In genomic region chr6:111844376-111844775, GRCh38 we compare ENCODE assay signal across 9 cellular contexts. TPM values are rescaled to one million over a fixed set of nuclear protein-coding genes. Genes with fewer than 3 reads are reported as not detected.
DNase-seq lines count a peak whose midpoint lies in the region; ATAC-seq, FAIRE-seq and TF ChIP-seq lines count a peak whose summit lies in the region.
"Had no signal": no experiment of that assay in that cellular context is flagged by ENCODE, and none has a peak within 500 bp of the region (broad histone marks: within the 10 kb centered on the region; RNA-seq: fewer than 3 reads in every experiment).

No MANE protein-coding gene starts in this region.

- no peak overlapping the region for H4K91ac ChIP-seq in H1 (replicated peaks; ENCODE audit: insufficient read length, low read length)

- H3K79me1 ChIP-seq in H1 (ENCODE audit: low read depth, low read length), result peaks cover 12% of the 10 kb centered on the region; the same call in 1 of the 2 replicates

- no peak overlapping the region for H3K23ac ChIP-seq in H1 (ENCODE audit: insufficient read length)

- no peak overlapping the region for H2BK12ac ChIP-seq in H1 (ENCODE audit: low read depth, low read length)

- H2AK5ac ChIP-seq in H1 (ENCODE audit: low read depth, low read length), result no peak overlapping the region

- ATAC-seq in GM19455 (IDR thresholded peaks at IDR 0.05; ENCODE audit: unreplicated experiment) (peak; percentile 68), HG03432 (IDR thresholded peaks at IDR 0.05; ENCODE audit: unreplicated experiment) (peak; percentile 52)

- peaks cover 0 to 36% of the 10 kb centered on the region in 2 experiments; a peak in 2 of 4 replicates for H3K79me2 ChIP-seq in H1 (ENCODE audit: control insufficient read depth in 1 of 2, insufficient read depth in 2 of 2, low read length in 2 of 2)

- H3K36me3 ChIP-seq in H1 (ENCODE audit: control insufficient read depth in 2 of 4, insufficient read depth in 4 of 4, low read length in 3 of 4), result no peaks in the 10 kb centered on the region

- H3K36me3 Mint-ChIP-seq in MCF 10A (ENCODE audit: insufficient read depth, unreplicated experiment), result no peaks in the 10 kb centered on the region

- H2BK15ac ChIP-seq in H1 (ENCODE audit: low read length), result no peak overlapping the region

- H2AFZ ChIP-seq in H1 (ENCODE audit: low read length), result no peak overlapping the region

- H3K4me2 ChIP-seq in H1 (ENCODE audit: insufficient read depth in 1 of 2, low read depth in 2 of 2, low read length in 2 of 2), result peak overlapping the region in 1 of 2 experiments; percentile 12; a peak in 3 of 4 replicates

- no peaks in the 10 kb centered on the region for H3K27me3 Mint-ChIP-seq in MCF 10A (ENCODE audit: insufficient read depth, unreplicated experiment)

- FAIRE-seq in H1 (lab: Jason Lieb, UNC) (no peak), H54 (lab: Jason Lieb, UNC) (no peak)

- no peak for TF ChIP-seq POLR2A in H1 (IDR thresholded peaks at IDR 0.05; ENCODE audit: control extremely low read depth in 1 of 2, low read depth in 2 of 2, low read length in 2 of 2)
- TF ChIP-seq POLR2A in H54 (IDR thresholded peaks at IDR 0.05; ENCODE audit: low read depth, low read length), result no peak

- BruUV-seq in MCF 10A (replicated peaks; lab: Mats Ljungman, UMichigan), result no TSS peak

- no peak overlapping the region for H3K56ac ChIP-seq in H1 (replicated peaks; ENCODE audit: insufficient read length, low read depth, low read length)

- no peak overlapping the region for H3K27ac Mint-ChIP-seq in MCF 10A (ENCODE audit: low read depth, unreplicated experiment)

- WGBS in H1 (ENCODE audit: extremely low coverage in 1 of 2, insufficient coverage in 1 of 2, insufficient read length in 1 of 2, insufficient replicate concordance in 2 of 2, low coverage in 1 of 2, low lambda C conversion rate in 2 of 2, missing lambda C conversion rate in 1 of 2), 2 experiments, result 74% methylated on average over 4 of the region's 4 CpGs; no CpG with 5 or more reads in 1 of the 2 experiments

- H3K9me3 ChIP-seq in H1 (ENCODE audit: insufficient read depth in 2 of 2, low read depth in 1 of 2, low read length in 1 of 2), result no peaks in the 10 kb centered on the region

- H3K14ac ChIP-seq in H1 (ENCODE audit: insufficient read length), result no peak overlapping the region

- no peaks in the 10 kb centered on the region for H3K27me3 ChIP-seq in H1 (replicated peaks in 1 of 4; ENCODE audit: control insufficient read depth in 3 of 4, extremely low read depth in 1 of 4, insufficient read depth in 3 of 4, low read length in 3 of 4)

- no peak overlapping the region for H2BK20ac ChIP-seq in H1 (ENCODE audit: low read length)

- H3K23me2 ChIP-seq in H1 (ENCODE audit: low read depth, low read length), result no peaks in the 10 kb centered on the region

- H3K9ac ChIP-seq in H1 (replicated peaks in 1 of 4; ENCODE audit: extremely low read depth in 1 of 4, low read depth in 3 of 4, low read length in 3 of 4), result no peak overlapping the region; a peak in 1 of 7 replicates

- peak overlapping the region; percentile 37; the same call in 1 of the 2 replicates for H3K4me3 ChIP-seq in GM08714 (ENCODE audit: low read length)
- no peak overlapping the region for H3K4me3 ChIP-seq in H1 (ENCODE audit: extremely low read depth in 1 of 4, insufficient read depth in 2 of 4, low read depth in 3 of 4, low read length in 4 of 4)

- intact Hi-C loops in MCF 10A (cut with micrococcal nuclease), result no loop called here

- POLR2A ChIA-PET in H1 (lab: Charles Lee; ENCODE audit: partially characterized antibody) (interaction anchor here (1.5 kb wide), 1 partner anchor 10 kb away, joined by 3 read pairs; no protein-coding TSS in a partner anchor), MCF 10A (lab: Yijun Ruan, JAX) (interaction anchor here (0.7 kb wide), 1 partner anchor 11 kb away, joined by 3 read pairs; no protein-coding TSS in a partner anchor)

- H4K5ac ChIP-seq in H1 (ENCODE audit: insufficient read length, low read depth, low read length), result no peak overlapping the region

- no peak overlapping the region for H3K18ac ChIP-seq in H1 (ENCODE audit: extremely low read depth, low read length)

- no peak for DNase-seq in H1 (ENCODE audit: low read depth in 1 of 2, low spot score in 2 of 2)
- DNase-seq in H54 (ENCODE audit: insufficient read length, low spot score), result no peak
- no peak for DNase-seq in MCF 10A (ENCODE audit: unreplicated experiment)
- no peak for DNase-seq in NCI-H1436 (lab: John Stamatoyannopoulos, UW)
- no peak for DNase-seq in RPMI8226
- DNase-seq: amniotic stem cell had no signal

- no peak overlapping the region; the same call in 1 of the 2 replicates for H2BK5ac ChIP-seq in H1 (ENCODE audit: low read depth, low read length)

- no peak overlapping the region for H3K4me3 Mint-ChIP-seq in MCF 10A (ENCODE audit: unreplicated experiment)

- peaks cover 0 to 16% of the 10 kb centered on the region in 2 experiments for H4K20me1 ChIP-seq in H1 (replicated peaks in 1 of 2; ENCODE audit: control insufficient read depth in 1 of 2, insufficient read depth in 2 of 2, low read length in 2 of 2)

- peaks cover 16 to 34% (median 27%) of the 10 kb centered on the region in 4 experiments for H3K4me1 ChIP-seq in H1 (replicated peaks in 1 of 4; ENCODE audit: control insufficient read depth in 3 of 4, insufficient read depth in 4 of 4, low read length in 3 of 4)

- H3K9me3 Mint-ChIP-seq in MCF 10A (ENCODE audit: unreplicated experiment), result no peaks in the 10 kb centered on the region

- H4K8ac ChIP-seq in H1 (ENCODE audit: extremely low read depth, insufficient read depth, low read length), result no peak overlapping the region

- no peak for TF ChIP-seq RAD21 in H1 (IDR thresholded peaks at IDR 0.05 in 1 of 2, conservative IDR thresholded peaks at IDR 0.05 in 1 of 2; ENCODE audit: low read depth in 2 of 2, low read length in 2 of 2)

- no peak for TF ChIP-seq EP300 in H1 (IDR thresholded peaks at IDR 0.05; ENCODE audit: borderline replicate concordance in 1 of 2, low read depth in 2 of 2, low read length in 2 of 2)

- CTCF ChIA-PET in H1 (lab: Charles Lee; ENCODE audit: partially characterized antibody) (interaction anchor here (0.6 to 5.1 kb wide), 15 partner anchors 9 to 200 kb away, joined by 3 to 29 read pairs (median 3); no protein-coding TSS in a partner anchor), MCF 10A (lab: Yijun Ruan, JAX) (interaction anchor here (1.4 kb wide), 1 partner anchor 54 kb away, joined by 3 read pairs; no protein-coding TSS in a partner anchor)

- peak overlapping the region; percentile 25 for H2BK120ac ChIP-seq in H1 (replicated peaks; ENCODE audit: low read depth, low read length)

- TF ChIP-seq CTCF in H1 (IDR thresholded peaks at IDR 0.05; ENCODE audit: control extremely low read depth in 1 of 3, insufficient read depth in 1 of 3, low read depth in 1 of 3, low read length in 3 of 3), result no peak
- no peak for TF ChIP-seq CTCF in MCF 10A (IDR thresholded peaks at IDR 0.05; ENCODE audit: unreplicated experiment)

- H3K4ac ChIP-seq in H1 (replicated peaks; ENCODE audit: insufficient read length, low read depth, low read length), result no peak overlapping the region

- no peak overlapping the region for H3K27ac ChIP-seq in H1 (ENCODE audit: low read depth, low read length)

- peaks cover 8% of the 10 kb centered on the region for H3K4me1 Mint-ChIP-seq in MCF 10A (ENCODE audit: insufficient read depth, unreplicated experiment)

TF ChIP-seq in H1, 55 proteins besides CTCF, POLR2A, EP300 and RAD21:
- no peak for TF ChIP-seq SRF (IDR thresholded peaks at IDR 0.05; ENCODE audit: low read depth, low read length)
- TF ChIP-seq KDM1A (IDR thresholded peaks at IDR 0.05; ENCODE audit: borderline replicate concordance, low read length), result no peak
- TF ChIP-seq SP4 (IDR thresholded peaks at IDR 0.05; ENCODE audit: low read length), result no peak
- no peak for TF ChIP-seq CBX8 (IDR thresholded peaks at IDR 0.05; ENCODE audit: borderline replicate concordance, low read depth, low read length)
- no peak for TF ChIP-seq CTBP2 (IDR thresholded peaks at IDR 0.05; ENCODE audit: borderline replicate concordance, insufficient read depth, insufficient read length, low read length)
TF ChIP-seq in H1: peak in this region for 0.

RNA-seq across cellular contexts. Expression of gene FYN, which starts 28.9 kb away (rescaled TPM):
- 92.5 and 97.2 TPM in 2 replicates for total RNA-seq in H1 (2021; fragmentation: NEBNext Ultra II Directional; extraction: Animal tissue kit (Norgen Biotek cat#: 25700))
- 46.8 and 79.6 TPM in 2 replicates for polyA plus RNA-seq in H1 (2011; rRNA removed)
- 69.4 TPM for polyA plus RNA-seq in H1 (2011; cell fraction: cytosol; rRNA removed)
- 110 TPM for polyA plus RNA-seq in H1 (2011; cell fraction: nucleus; rRNA removed)
- polyA plus RNA-seq in H1 (2012, experiment 1 of 2), result 87.4 to 117 TPM (median 95.3 TPM) in 4 replicates
- 21.2 TPM for polyA plus RNA-seq in H1 (2012, experiment 2 of 2)
- polyA plus RNA-seq in H1 (2013, experiment 1 of 2), result 59.2 TPM
- polyA plus RNA-seq in H1 (2013, experiment 2 of 2), result 58.6 TPM
- polyA minus RNA-seq in H1 (2011; rRNA and poly(A)+ RNA removed), result 74.0 and 105 TPM in 2 replicates
- polyA minus RNA-seq in H1 (2011; cell fraction: cytosol; rRNA and poly(A)+ RNA removed), result 39.4 TPM
- polyA minus RNA-seq in H1 (2011; cell fraction: nucleus; rRNA and poly(A)+ RNA removed), result 81.6 TPM
- total RNA-seq in MCF 10A (2022), result 37.8 and 53.7 TPM in 2 replicates
